Comparison of ENCODE assay signal across 7 cellular contexts in the genomic region with DNA sequence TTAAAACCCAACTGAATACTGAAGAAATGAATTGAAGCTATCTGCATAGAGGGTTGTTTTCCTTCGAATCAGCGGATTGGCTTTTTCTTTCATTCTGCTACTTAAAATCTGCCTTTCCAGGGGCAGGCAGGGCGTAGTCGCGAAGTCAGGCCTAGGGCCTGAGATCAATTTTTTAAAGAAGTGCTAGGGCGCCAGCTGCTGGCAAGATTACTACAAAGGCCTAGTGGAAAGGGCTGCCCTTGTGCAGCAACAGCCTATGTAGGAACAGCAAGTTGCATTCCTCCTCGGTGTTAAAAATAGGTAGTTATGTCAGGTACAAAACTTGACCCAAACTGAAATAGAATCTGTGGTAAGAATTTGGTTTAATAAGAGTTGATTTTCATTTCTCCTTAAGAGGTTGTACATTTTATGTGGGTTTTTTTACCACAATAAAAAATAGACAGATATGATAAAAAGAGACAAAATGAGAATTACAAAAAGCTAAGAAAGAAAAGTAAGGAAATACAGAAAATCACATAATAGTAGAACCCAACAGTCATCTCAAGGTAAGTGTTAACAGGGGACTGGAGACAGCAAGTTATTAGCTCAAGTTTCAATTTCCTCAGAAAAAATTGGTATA. TPM values are rescaled to one million over a fixed set of nuclear protein-coding genes. Genes with fewer than 3 reads are reported as not detected.
DNase-seq lines count a peak whose midpoint lies in the region; TF ChIP-seq lines count a peak whose summit lies in the region.

No MANE protein-coding gene starts in this region.

- H3K4me1 Mint-ChIP-seq in activated T-helper 2 cell treated with anti-CD3 and anti-CD28 coated beads, Interferon-gamma antibody, Interleukin-2, Interleukin-4, amounts not matched to agents 10 μg/mL and 5 μg/mL and 100 μg/mL, durations not matched to agents 14 hours and 24 hours and 36 hours (ENCODE audit: low read depth), result no peaks in the 10 kb centered on the region

- H3K9me3 Mint-ChIP-seq in activated T-helper 2 cell treated with anti-CD3 and anti-CD28 coated beads, Interferon-gamma antibody, Interleukin-2, Interleukin-4, amounts not matched to agents 10 μg/mL and 5 μg/mL and 100 μg/mL, durations not matched to agents 14 hours and 24 hours and 36 hours, result no peaks in the 10 kb centered on the region

- H3K27ac Mint-ChIP-seq in activated T-helper 2 cell treated with anti-CD3 and anti-CD28 coated beads, Interferon-gamma antibody, Interleukin-2, Interleukin-4, amounts not matched to agents 10 μg/mL and 5 μg/mL and 100 μg/mL, durations not matched to agents 14 hours and 24 hours and 36 hours, result no peak overlapping the region

- no peak overlapping the region for H3K4me3 ChIP-seq in retinal pigment epithelial cell (ENCODE audit: low read length)

- POLR2A ChIA-PET in GM10248 (lab: Yijun Ruan, JAX) (no interaction called here), RWPE1 (lab: Yijun Ruan, JAX; ENCODE audit: low non-redundant PET) (no interaction called here)

- H3K27me3 Mint-ChIP-seq in activated T-helper 2 cell treated with anti-CD3 and anti-CD28 coated beads, Interferon-gamma antibody, Interleukin-2, Interleukin-4, amounts not matched to agents 10 μg/mL and 5 μg/mL and 100 μg/mL, durations not matched to agents 14 hours and 24 hours and 36 hours (ENCODE audit: low read depth), result no peaks in the 10 kb centered on the region

- peak; percentile 51 for DNase-seq in GM10248 (ENCODE audit: extremely low spot score)
- DNase-seq in HPDE6-E6E7 (ENCODE audit: extremely low spot score), result peak; percentile 3
- DNase-seq in RWPE1 (ENCODE audit: low spot score), result no peak
- peak; percentile 10 for DNase-seq in fibroblast of peridontal ligament (ENCODE audit: extremely low read depth)
- no peak for DNase-seq in retinal pigment epithelial cell (ENCODE audit: low read depth)
- DNase-seq in NCI-H446 treated with DMSO at 0.1 percent for 48 hours (lab: John Stamatoyannopoulos, UW), result no peak
- DNase-seq in activated T-helper 2 cell treated with anti-CD3 and anti-CD28 coated beads, Interferon-gamma antibody, Interleukin-2, Interleukin-4, amounts not matched to agents 10 μg/mL and 5 μg/mL and 100 μg/mL, durations not matched to agents 14 hours and 24 hours and 36 hours (ENCODE audit: low spot score), result no peak

- TF ChIP-seq CTCF in GM10248 (IDR thresholded peaks at IDR 0.05; ENCODE audit: control extremely low read depth, extremely low read depth, low read depth, missing control alignments) (peak; percentile 61), RWPE1 (conservative IDR thresholded peaks at IDR 0.05; ENCODE audit: low read depth) (peak; percentile 48), retinal pigment epithelial cell (conservative IDR thresholded peaks at IDR 0.05; ENCODE audit: low read depth, low read length) (peak; percentile 62)

- CTCF ChIA-PET in GM10248 (lab: Yijun Ruan, JAX) (interaction anchor here (1.0 to 5.1 kb wide), 7 partner anchors 13 to 636 kb away, joined by 3 to 28 read pairs (median 9); no protein-coding TSS in a partner anchor), RWPE1 (lab: Yijun Ruan, JAX) (interaction anchor here (0.6 to 1.5 kb wide), 4 partner anchors 118 to 1227 kb away, joined by 3 to 4 read pairs (median 3); no protein-coding TSS in a partner anchor)

- intact Hi-C loops in activated T-helper 2 cell treated with anti-CD3 and anti-CD28 coated beads, Interferon-gamma antibody, Interleukin-2, Interleukin-4, amounts not matched to agents 10 μg/mL and 5 μg/mL and 100 μg/mL, durations not matched to agents 14 hours and 24 hours and 36 hours (cut with micrococcal nuclease), result no loop called here

- H3K36me3 Mint-ChIP-seq in activated T-helper 2 cell treated with anti-CD3 and anti-CD28 coated beads, Interferon-gamma antibody, Interleukin-2, Interleukin-4, amounts not matched to agents 10 μg/mL and 5 μg/mL and 100 μg/mL, durations not matched to agents 14 hours and 24 hours and 36 hours (ENCODE audit: low read depth), result no peaks in the 10 kb centered on the region

- no peak overlapping the region for H3K4me3 Mint-ChIP-seq in activated T-helper 2 cell treated with anti-CD3 and anti-CD28 coated beads, Interferon-gamma antibody, Interleukin-2, Interleukin-4, amounts not matched to agents 10 μg/mL and 5 μg/mL and 100 μg/mL, durations not matched to agents 14 hours and 24 hours and 36 hours (ENCODE audit: low read depth)

- no peak overlapping the region for H3K27ac ChIP-seq in RWPE1

RNA-seq across cellular contexts. Expression of a gene that starts 9.5 kb away (rescaled TPM):
- not detected in 2 replicates for total RNA-seq in activated T-helper 2 cell treated with anti-CD3 and anti-CD28 coated beads, Interferon-gamma antibody, Interleukin-2, Interleukin-4, amounts not matched to agents 10 μg/mL and 5 μg/mL and 100 μg/mL, durations not matched to agents 14 hours and 24 hours and 36 hours

RNA-seq across cellular contexts. Expression of a gene that starts 28.9 kb away (rescaled TPM):
- not detected in 2 replicates for total RNA-seq in activated T-helper 2 cell treated with anti-CD3 and anti-CD28 coated beads, Interferon-gamma antibody, Interleukin-2, Interleukin-4, amounts not matched to agents 10 μg/mL and 5 μg/mL and 100 μg/mL, durations not matched to agents 14 hours and 24 hours and 36 hours

Comparison
In these comparisons a context has a peak if more than half of its experiments do, and no peak if none do; other contexts are left out.
1. DNase-seq: peak in GM10248 (single experiment), HPDE6-E6E7 (single experiment) and fibroblast of peridontal ligament (single experiment); none in RWPE1 (single experiment), retinal pigment epithelial cell (single experiment), NCI-H446 treated with DMSO at 0.1 percent for 48 hours (single experiment) and activated T-helper 2 cell treated with anti-CD3 and anti-CD28 coated beads, Interferon-gamma antibody, Interleukin-2, Interleukin-4, amounts not matched to agents 10 μg/mL and 5 μg/mL and 100 μg/mL, durations not matched to agents 14 hours and 24 hours and 36 hours (single experiment).
2. Peak in every context shown above with its lines, with median percentiles within 50 percentile points of each other: CTCF ChIP-seq.